In the genomic region with DNA sequence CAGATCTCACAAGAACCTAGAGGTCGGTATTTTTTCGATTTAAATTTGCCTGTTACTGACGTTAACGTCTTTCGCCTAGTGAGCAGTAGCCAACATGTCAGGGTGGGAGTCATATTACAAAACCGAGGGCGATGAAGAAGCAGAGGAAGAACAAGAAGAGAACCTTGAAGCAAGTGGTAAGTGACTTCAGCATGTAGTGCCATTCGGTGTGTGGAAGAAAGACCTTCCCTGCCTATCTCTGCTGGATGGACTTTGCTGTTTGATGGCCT, we compare ENCODE assay signal across 9 cellular contexts. TPM values are rescaled to one million over a fixed set of nuclear protein-coding genes. Genes with fewer than 3 reads are reported as not detected.
DNase-seq lines count a peak whose midpoint lies in the region; ATAC-seq, FAIRE-seq and TF ChIP-seq lines count a peak whose summit lies in the region.
"Had no signal": no experiment of that assay in that cellular context is flagged by ENCODE, and none has a peak within 500 bp of the region (broad histone marks: within the 10 kb centered on the region; RNA-seq: fewer than 3 reads in every experiment).

No MANE protein-coding gene starts in this region.

- H3K9me3 Mint-ChIP-seq in mesothelial cell of epicardium, result no peaks in the 10 kb centered on the region

- H3K27ac ChIP-seq in right atrium auricular region (peak overlapping the region; percentile 98 to 99), aorta (ENCODE audit: low read depth in 1 of 2, low read length in 2 of 2) (peak overlapping the region; percentile 15 to 90)

- TF ChIP-seq CTCF in right atrium auricular region (IDR thresholded peaks at IDR 0.05) (no peak), bronchial epithelial cell (IDR thresholded peaks at IDR 0.05; ENCODE audit: insufficient read depth, low read length, severe bottlenecking) (no peak), mesothelial cell of epicardium (IDR thresholded peaks at IDR 0.05; ENCODE audit: unreplicated experiment) (no peak), GM13976 (IDR thresholded peaks at IDR 0.05; ENCODE audit: borderline replicate concordance, control extremely low read depth, extremely low read depth, insufficient read depth, missing control alignments) (no peak)

- no peaks in the 10 kb centered on the region for H3K9me3 ChIP-seq in right atrium auricular region
- H3K9me3 ChIP-seq in aorta (ENCODE audit: control insufficient read depth, low read length), result no peaks in the 10 kb centered on the region

- peak overlapping the region; percentile 93 for H3K4me3 Mint-ChIP-seq in mesothelial cell of epicardium

- peaks cover 11% of the 10 kb centered on the region for H3K36me3 Mint-ChIP-seq in mesothelial cell of epicardium

- H3K4me1 Mint-ChIP-seq in mesothelial cell of epicardium, result peaks cover 22% of the 10 kb centered on the region

- H3K36me3 ChIP-seq in right atrium auricular region (peaks cover 45% of the 10 kb centered on the region), bronchial epithelial cell (ENCODE audit: control insufficient read depth, insufficient read depth, low read length) (peaks cover 3% of the 10 kb centered on the region), aorta (ENCODE audit: control insufficient read depth in 1 of 2, insufficient read depth in 2 of 2, low read length in 1 of 2) (no peaks in the 10 kb centered on the region)

- DNase-seq in right atrium auricular region (ENCODE audit: low spot score), result no peak
- no peak for DNase-seq in cardiac septum (ENCODE audit: low spot score)
- DNase-seq in bronchial epithelial cell (ENCODE audit: low read depth), result no peak
- DNase-seq in mesothelial cell of epicardium (ENCODE audit: low spot score in 2 of 2, unreplicated experiment in 2 of 2), result no peak
- no peak for DNase-seq in aorta
- no peak for DNase-seq in GM13976 (ENCODE audit: low spot score)
- DNase-seq: NCI-H774 had no signal

- FAIRE-seq in bronchial epithelial cell (lab: Jason Lieb, UNC), result no peak

- intact Hi-C loops in cardiac septum (cut with DNase I) (no loop called here), aorta (cut with DNase I) (no loop called here)

- WGBS in aorta, 2 donors, result 5% methylated on average over 8 of the region's 8 CpGs

- ATAC-seq in aorta (ENCODE audit: low FRiP score), result no peak
- ATAC-seq in GM21390 (IDR thresholded peaks at IDR 0.05; ENCODE audit: unreplicated experiment), result no peak
- no peak for ATAC-seq in HG03521 (IDR thresholded peaks at IDR 0.05; ENCODE audit: unreplicated experiment)

- H3K27me3 Mint-ChIP-seq in mesothelial cell of epicardium (ENCODE audit: low read depth), result no peaks in the 10 kb centered on the region

- in situ Hi-C loops in GM13976 (cut with MboI; ENCODE audit: low sequenced_read_pairs, unreplicated experiment), result no loop called here

- H3K27me3 ChIP-seq in right atrium auricular region (no peaks in the 10 kb centered on the region), bronchial epithelial cell (ENCODE audit: control insufficient read depth, insufficient read depth, low read length) (no peaks in the 10 kb centered on the region), aorta (ENCODE audit: control insufficient read depth in 1 of 2, insufficient read depth in 2 of 2, low read length in 1 of 2) (no peaks in the 10 kb centered on the region)

- peak overlapping the region; percentile 100 for H3K27ac Mint-ChIP-seq in mesothelial cell of epicardium

- peaks cover 0 to 40% of the 10 kb centered on the region in 2 donors for H3K4me1 ChIP-seq in right atrium auricular region
- H3K4me1 ChIP-seq in aorta (ENCODE audit: control insufficient read depth in 1 of 2, insufficient read depth in 2 of 2, low read length in 2 of 2), result peaks cover 0 to 1% of the 10 kb centered on the region in 2 donors

- peak overlapping the region; percentile 92 to 98 for H3K4me3 ChIP-seq in right atrium auricular region
- H3K4me3 ChIP-seq in bronchial epithelial cell (ENCODE audit: low read depth, low read length), result peak overlapping the region; percentile 97
- H3K4me3 ChIP-seq in aorta (ENCODE audit: low read length in 2 of 2), result peak overlapping the region; percentile 51 to 78

RNA-seq across cellular contexts. Expression of a gene that starts 0.8 kb away (rescaled TPM):
- total RNA-seq in right atrium auricular region (100 to 1,000 TPM; 161 to 174 TPM), cardiac septum (155 TPM), bronchial epithelial cell (229 and 266 TPM in 2 replicates), mesothelial cell of epicardium (216 to 221 TPM (median 221 TPM) in 3 replicates), aorta (100 to 1,000 TPM; 131 to 132 TPM)
- 100 to 1,000 TPM in 1 of 2 donors, 10 to 100 TPM in 1; 93.7 to 124 TPM for polyA plus RNA-seq in aorta

RNA-seq across cellular contexts. Expression of a gene that starts 1.0 kb away (rescaled TPM):
- total RNA-seq in right atrium auricular region (10 to 100 TPM; 62.3 to 65.8 TPM), cardiac septum (30.6 TPM), bronchial epithelial cell (10.8 and 17.5 TPM in 2 replicates), mesothelial cell of epicardium (35.4 to 37.5 TPM (median 36.7 TPM) in 3 replicates), aorta (10 to 100 TPM; 21.1 to 21.5 TPM)
- 10 to 100 TPM in 1 of 2 donors, 1 to 10 TPM in 1; 6.4 to 11.9 TPM for polyA plus RNA-seq in aorta

RNA-seq across cellular contexts. Expression of a gene that starts 32.2 kb away (rescaled TPM):
- 10 to 100 TPM; 17.3 TPM for total RNA-seq in right atrium auricular region
- 21.7 TPM for total RNA-seq in cardiac septum
- total RNA-seq in bronchial epithelial cell, result 17.4 and 23.6 TPM in 2 replicates
- total RNA-seq in mesothelial cell of epicardium, result 24.4 to 26.2 TPM (median 25.8 TPM) in 3 replicates
- 10 to 100 TPM; 23.8 to 25.2 TPM for total RNA-seq in aorta
- 100 to 1,000 TPM in 1 of 2 donors, 10 to 100 TPM in 1; 43.6 to 101 TPM for polyA plus RNA-seq in aorta
